ENCODE assay signal across 21 cellular contexts in genomic region chr11:86785576-86785975, GRCh38.
"Had no signal": no experiment of that assay in that cellular context is flagged by ENCODE, and none has a peak within 500 bp of the region (broad histone marks: within the 10 kb centered on the region; RNA-seq: fewer than 3 reads in every experiment).

No MANE protein-coding gene starts in this region.

- H3K4me1 Mint-ChIP-seq: activated CD4-positive, alpha-beta T cell treated with anti-CD3 and anti-CD28 coated beads, Interleukin-2, amount 10 ng/mL, durations not matched to agents 24 days and 14 days; activated naive CD8-positive, alpha-beta T cell treated with anti-CD3 and anti-CD28 coated beads, Interleukin-2, amount 10 ng/mL, durations not matched to agents 7 days and 5 days; naive thymus-derived CD4-positive, alpha-beta T cell had no signal

- H3K27me3 ChIP-seq: brain microvascular endothelial cell, colonic mucosa, sigmoid colon, thyroid gland had no signal

- H3K9ac ChIP-seq: parathyroid adenoma had no signal

- H3K27ac Mint-ChIP-seq: activated CD4-positive, alpha-beta T cell treated with anti-CD3 and anti-CD28 coated beads, Interleukin-2, amount 10 ng/mL, durations not matched to agents 24 days and 14 days; activated CD8-positive, alpha-beta T cell treated with anti-CD3 and anti-CD28 coated beads for 36 hours; activated naive CD8-positive, alpha-beta T cell treated with anti-CD3 and anti-CD28 coated beads, Interleukin-2, amount 10 ng/mL, durations not matched to agents 7 days and 5 days; activated T-cell treated with anti-CD3 and anti-CD28 coated beads, Interleukin-2, amount 50 U/mL, for 24 hours; activated T-helper 2 cell treated with anti-CD3 and anti-CD28 coated beads, Interferon-gamma antibody, Interleukin-2, Interleukin-4, amounts not matched to agents 10 μg/mL and 5 μg/mL and 100 μg/mL, durations not matched to agents 14 hours and 24 hours and 36 hours; naive thymus-derived CD4-positive, alpha-beta T cell; T-helper 1 cell treated with Interleukin-12 subunit alpha and Interleukin-12 subunit beta and Interleukin-4 antibody, amounts not matched to agents 30 μg/mL and 1 μg/mL, for 36 hours had no signal

- FAIRE-seq: endometrium had no signal

- H3K36me3 ChIP-seq: brain microvascular endothelial cell, colonic mucosa, sigmoid colon, thyroid gland had no signal

- H3K4me3 ChIP-seq: colonic mucosa, mucosa of descending colon, sigmoid colon, thyroid gland had no signal

- DNase-seq: activated CD4-positive, alpha-beta T cell treated with anti-CD3 and anti-CD28 coated beads, Interleukin-2, amount 10 ng/mL, durations not matched to agents 24 days and 14 days; activated CD8-positive, alpha-beta T cell treated with anti-CD3 and anti-CD28 coated beads for 36 hours; activated naive CD4-positive, alpha-beta T cell treated with Interleukin-2 at 50 U/mL for 16 hours; activated naive CD8-positive, alpha-beta T cell treated with anti-CD3 and anti-CD28 coated beads, Interleukin-2, amount 10 ng/mL, durations not matched to agents 7 days and 5 days; activated T-cell treated with anti-CD3 and anti-CD28 coated beads, Interleukin-2, amount 50 U/mL, for 24 hours; brain microvascular endothelial cell; central memory CD4-positive, alpha-beta T cell; colonic mucosa; mesenchymal stem cell; mucosa of descending colon; naive thymus-derived CD4-positive, alpha-beta T cell; sigmoid colon; stimulated activated CD4-positive, alpha-beta T cell treated with anti-CD3 and anti-CD28 coated beads, Interleukin-12 subunit alpha, Interleukin-12 subunit beta, amount 100 ng/mL, for 4 hours; stimulated activated CD4-positive, alpha-beta T cell treated with anti-CD3 and anti-CD28 coated beads, Interleukin-1b, Interleukin-23, amount 100 ng/mL, for 48 hours; stimulated activated CD8-positive, alpha-beta memory T cell treated with anti-CD3 and anti-CD28 coated beads, Interleukin-4, amount 100 ng/mL, for 48 hours; stimulated activated naive CD4-positive, alpha-beta T cell treated with Interleukin-2 at 50 U/mL for 16 hours; thyroid gland had no signal

- ATAC-seq: activated CD8-positive, alpha-beta T cell treated with anti-CD3 and anti-CD28 coated beads for 36 hours; mucosa of descending colon; naive thymus-derived CD4-positive, alpha-beta T cell had no signal

- H3K79me2 ChIP-seq: parathyroid adenoma had no signal

- H3K4me1 ChIP-seq: colonic mucosa had no signal

- H3K9me3 Mint-ChIP-seq: activated CD4-positive, alpha-beta T cell treated with anti-CD3 and anti-CD28 coated beads, Interleukin-2, amount 10 ng/mL, durations not matched to agents 24 days and 14 days; activated CD8-positive, alpha-beta T cell treated with anti-CD3 and anti-CD28 coated beads for 36 hours; activated naive CD8-positive, alpha-beta T cell treated with anti-CD3 and anti-CD28 coated beads, Interleukin-2, amount 10 ng/mL, durations not matched to agents 7 days and 5 days; activated T-cell treated with anti-CD3 and anti-CD28 coated beads, Interleukin-2, amount 50 U/mL, for 24 hours; activated T-helper 2 cell treated with anti-CD3 and anti-CD28 coated beads, Interferon-gamma antibody, Interleukin-2, Interleukin-4, amounts not matched to agents 10 μg/mL and 5 μg/mL and 100 μg/mL, durations not matched to agents 14 hours and 24 hours and 36 hours; naive thymus-derived CD4-positive, alpha-beta T cell; T-helper 1 cell treated with Interleukin-12 subunit alpha and Interleukin-12 subunit beta and Interleukin-4 antibody, amounts not matched to agents 30 μg/mL and 1 μg/mL, for 36 hours had no signal

- H3K4me3 Mint-ChIP-seq: activated CD4-positive, alpha-beta T cell treated with anti-CD3 and anti-CD28 coated beads, Interleukin-2, amount 10 ng/mL, durations not matched to agents 24 days and 14 days; activated CD8-positive, alpha-beta T cell treated with anti-CD3 and anti-CD28 coated beads for 36 hours; activated naive CD8-positive, alpha-beta T cell treated with anti-CD3 and anti-CD28 coated beads, Interleukin-2, amount 10 ng/mL, durations not matched to agents 7 days and 5 days; activated T-cell treated with anti-CD3 and anti-CD28 coated beads, Interleukin-2, amount 50 U/mL, for 24 hours; naive thymus-derived CD4-positive, alpha-beta T cell; T-helper 1 cell treated with Interleukin-12 subunit alpha and Interleukin-12 subunit beta and Interleukin-4 antibody, amounts not matched to agents 30 μg/mL and 1 μg/mL, for 36 hours had no signal

- H3K9me3 ChIP-seq: colonic mucosa, mucosa of descending colon, sigmoid colon, thyroid gland had no signal

- H2AFZ ChIP-seq: parathyroid adenoma had no signal

- H3K27ac ChIP-seq: brain microvascular endothelial cell, colonic mucosa, parathyroid adenoma, thyroid gland had no signal

- H3K36me3 Mint-ChIP-seq: activated naive CD8-positive, alpha-beta T cell treated with anti-CD3 and anti-CD28 coated beads, Interleukin-2, amount 10 ng/mL, durations not matched to agents 7 days and 5 days; naive thymus-derived CD4-positive, alpha-beta T cell had no signal
